Comparison of ENCODE assay signal across 1 cellular context in the genomic region with DNA sequence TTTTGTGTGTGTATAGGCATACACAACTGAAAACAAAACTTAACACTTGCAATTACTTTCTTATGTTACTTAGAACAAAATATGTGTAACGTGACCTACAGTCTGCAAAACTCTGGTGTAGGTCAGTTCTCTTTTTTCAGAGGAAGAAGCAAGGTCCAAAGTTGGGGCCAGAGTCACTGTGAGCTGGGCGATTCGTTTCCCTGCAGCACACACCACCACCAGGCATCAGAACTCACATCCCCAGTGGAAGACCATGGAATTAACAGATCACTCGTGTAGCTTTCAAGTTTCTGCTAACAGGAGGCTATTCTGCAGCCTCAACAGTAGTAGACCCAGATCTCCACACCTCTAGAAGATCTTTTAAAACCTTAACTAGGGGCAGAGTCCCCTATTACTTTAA.
TF ChIP-seq lines count a peak whose summit lies in the region.

No MANE protein-coding gene starts in this region.

TF ChIP-seq in SK-N-SH treated with all-trans-retinoic acid at 6 μM for 48 hours, 23 proteins besides CTCF, POLR2A, EP300 and RAD21 (continued from another document):
- TF ChIP-seq, protein P1, sequence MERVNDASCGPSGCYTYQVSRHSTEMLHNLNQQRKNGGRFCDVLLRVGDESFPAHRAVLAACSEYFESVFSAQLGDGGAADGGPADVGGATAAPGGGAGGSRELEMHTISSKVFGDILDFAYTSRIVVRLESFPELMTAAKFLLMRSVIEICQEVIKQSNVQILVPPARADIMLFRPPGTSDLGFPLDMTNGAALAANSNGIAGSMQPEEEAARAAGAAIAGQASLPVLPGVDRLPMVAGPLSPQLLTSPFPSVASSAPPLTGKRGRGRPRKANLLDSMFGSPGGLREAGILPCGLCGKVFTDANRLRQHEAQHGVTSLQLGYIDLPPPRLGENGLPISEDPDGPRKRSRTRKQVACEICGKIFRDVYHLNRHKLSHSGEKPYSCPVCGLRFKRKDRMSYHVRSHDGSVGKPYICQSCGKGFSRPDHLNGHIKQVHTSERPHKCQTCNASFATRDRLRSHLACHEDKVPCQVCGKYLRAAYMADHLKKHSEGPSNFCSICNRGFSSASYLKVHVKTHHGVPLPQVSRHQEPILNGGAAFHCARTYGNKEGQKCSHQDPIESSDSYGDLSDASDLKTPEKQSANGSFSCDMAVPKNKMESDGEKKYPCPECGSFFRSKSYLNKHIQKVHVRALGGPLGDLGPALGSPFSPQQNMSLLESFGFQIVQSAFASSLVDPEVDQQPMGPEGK (CRISPR knock-in tag; IDR thresholded peaks at IDR 0.05; ENCODE audit: borderline replicate concordance) = no peak
- TF ChIP-seq CSDC2 (CRISPR knock-in tag; IDR thresholded peaks at IDR 0.05) (no peak), ZNF8 (CRISPR knock-in tag; IDR thresholded peaks at IDR 0.05) (no peak), TOX (CRISPR knock-in tag; IDR thresholded peaks at IDR 0.05; ENCODE audit: borderline replicate concordance) (no peak), ZNF565 (CRISPR knock-in tag; conservative IDR thresholded peaks at IDR 0.05; ENCODE audit: low read depth) (no peak), ESRRG (CRISPR knock-in tag; IDR thresholded peaks at IDR 0.05) (no peak), BACH2 (CRISPR knock-in tag; IDR thresholded peaks at IDR 0.05; ENCODE audit: borderline replicate concordance) (no peak), ZFP30 (CRISPR knock-in tag; IDR thresholded peaks at IDR 0.05) (no peak), ZFP3 (CRISPR knock-in tag; IDR thresholded peaks at IDR 0.05) (no peak), OSR1 (CRISPR knock-in tag; IDR thresholded peaks at IDR 0.05) (no peak), TCF4 (CRISPR knock-in tag; IDR thresholded peaks at IDR 0.05; ENCODE audit: borderline replicate concordance) (no peak), CREB5 (CRISPR knock-in tag; IDR thresholded peaks at IDR 0.05; ENCODE audit: low read depth) (no peak), SNAI2 (CRISPR knock-in tag; IDR thresholded peaks at IDR 0.05) (no peak), ZC3H10 (CRISPR knock-in tag; IDR thresholded peaks at IDR 0.05) (no peak), PPARA (CRISPR knock-in tag; IDR thresholded peaks at IDR 0.05; ENCODE audit: borderline replicate concordance) (no peak)
- TF ChIP-seq, protein P2, sequence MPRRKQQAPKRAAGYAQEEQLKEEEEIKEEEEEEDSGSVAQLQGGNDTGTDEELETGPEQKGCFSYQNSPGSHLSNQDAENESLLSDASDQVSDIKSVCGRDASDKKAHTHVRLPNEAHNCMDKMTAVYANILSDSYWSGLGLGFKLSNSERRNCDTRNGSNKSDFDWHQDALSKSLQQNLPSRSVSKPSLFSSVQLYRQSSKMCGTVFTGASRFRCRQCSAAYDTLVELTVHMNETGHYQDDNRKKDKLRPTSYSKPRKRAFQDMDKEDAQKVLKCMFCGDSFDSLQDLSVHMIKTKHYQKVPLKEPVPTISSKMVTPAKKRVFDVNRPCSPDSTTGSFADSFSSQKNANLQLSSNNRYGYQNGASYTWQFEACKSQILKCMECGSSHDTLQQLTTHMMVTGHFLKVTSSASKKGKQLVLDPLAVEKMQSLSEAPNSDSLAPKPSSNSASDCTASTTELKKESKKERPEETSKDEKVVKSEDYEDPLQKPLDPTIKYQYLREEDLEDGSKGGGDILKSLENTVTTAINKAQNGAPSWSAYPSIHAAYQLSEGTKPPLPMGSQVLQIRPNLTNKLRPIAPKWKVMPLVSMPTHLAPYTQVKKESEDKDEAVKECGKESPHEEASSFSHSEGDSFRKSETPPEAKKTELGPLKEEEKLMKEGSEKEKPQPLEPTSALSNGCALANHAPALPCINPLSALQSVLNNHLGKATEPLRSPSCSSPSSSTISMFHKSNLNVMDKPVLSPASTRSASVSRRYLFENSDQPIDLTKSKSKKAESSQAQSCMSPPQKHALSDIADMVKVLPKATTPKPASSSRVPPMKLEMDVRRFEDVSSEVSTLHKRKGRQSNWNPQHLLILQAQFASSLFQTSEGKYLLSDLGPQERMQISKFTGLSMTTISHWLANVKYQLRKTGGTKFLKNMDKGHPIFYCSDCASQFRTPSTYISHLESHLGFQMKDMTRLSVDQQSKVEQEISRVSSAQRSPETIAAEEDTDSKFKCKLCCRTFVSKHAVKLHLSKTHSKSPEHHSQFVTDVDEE (CRISPR knock-in tag; IDR thresholded peaks at IDR 0.05) = no peak
- TF ChIP-seq, protein P3, sequence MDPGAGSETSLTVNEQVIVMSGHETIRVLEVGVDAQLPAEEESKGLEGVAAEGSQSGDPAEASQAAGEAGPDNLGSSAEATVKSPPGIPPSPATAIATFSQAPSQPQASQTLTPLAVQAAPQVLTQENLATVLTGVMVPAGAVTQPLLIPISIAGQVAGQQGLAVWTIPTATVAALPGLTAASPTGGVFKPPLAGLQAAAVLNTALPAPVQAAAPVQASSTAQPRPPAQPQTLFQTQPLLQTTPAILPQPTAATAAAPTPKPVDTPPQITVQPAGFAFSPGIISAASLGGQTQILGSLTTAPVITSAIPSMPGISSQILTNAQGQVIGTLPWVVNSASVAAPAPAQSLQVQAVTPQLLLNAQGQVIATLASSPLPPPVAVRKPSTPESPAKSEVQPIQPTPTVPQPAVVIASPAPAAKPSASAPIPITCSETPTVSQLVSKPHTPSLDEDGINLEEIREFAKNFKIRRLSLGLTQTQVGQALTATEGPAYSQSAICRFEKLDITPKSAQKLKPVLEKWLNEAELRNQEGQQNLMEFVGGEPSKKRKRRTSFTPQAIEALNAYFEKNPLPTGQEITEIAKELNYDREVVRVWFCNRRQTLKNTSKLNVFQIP (CRISPR knock-in tag; IDR thresholded peaks at IDR 0.05; ENCODE audit: borderline replicate concordance, low read depth) = no peak
- TF ChIP-seq, protein P4, sequence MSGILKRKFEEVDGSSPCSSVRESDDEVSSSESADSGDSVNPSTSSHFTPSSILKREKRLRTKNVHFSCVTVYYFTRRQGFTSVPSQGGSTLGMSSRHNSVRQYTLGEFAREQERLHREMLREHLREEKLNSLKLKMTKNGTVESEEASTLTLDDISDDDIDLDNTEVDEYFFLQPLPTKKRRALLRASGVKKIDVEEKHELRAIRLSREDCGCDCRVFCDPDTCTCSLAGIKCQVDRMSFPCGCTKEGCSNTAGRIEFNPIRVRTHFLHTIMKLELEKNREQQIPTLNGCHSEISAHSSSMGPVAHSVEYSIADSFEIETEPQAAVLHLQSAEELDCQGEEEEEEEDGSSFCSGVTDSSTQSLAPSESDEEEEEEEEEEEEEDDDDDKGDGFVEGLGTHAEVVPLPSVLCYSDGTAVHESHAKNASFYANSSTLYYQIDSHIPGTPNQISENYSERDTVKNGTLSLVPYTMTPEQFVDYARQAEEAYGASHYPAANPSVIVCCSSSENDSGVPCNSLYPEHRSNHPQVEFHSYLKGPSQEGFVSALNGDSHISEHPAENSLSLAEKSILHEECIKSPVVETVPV (CRISPR knock-in tag; IDR thresholded peaks at IDR 0.05) = no peak
